ENCODE assay signal across 2 cellular contexts in genomic region chr13:110129539-110130186, GRCh38.
TF ChIP-seq lines count a peak whose summit lies in the region.

No MANE protein-coding gene starts in this region.

TF ChIP-seq in IMR-90, 13 proteins besides CTCF, POLR2A, EP300 and RAD21:
- TF ChIP-seq FOS (IDR thresholded peaks at IDR 0.05; ENCODE audit: low read depth, low read length) (no peak), CEBPB (IDR thresholded peaks at IDR 0.05; ENCODE audit: low read depth, low read length) (no peak), MAFK (IDR thresholded peaks at IDR 0.05; ENCODE audit: low read depth, low read length) (no peak), BHLHE40 (IDR thresholded peaks at IDR 0.05; ENCODE audit: low read depth, low read length) (no peak), SMC3 (IDR thresholded peaks at IDR 0.05; ENCODE audit: low read depth, low read length) (no peak), MAZ (IDR thresholded peaks at IDR 0.05; ENCODE audit: borderline replicate concordance, low read depth, low read length) (no peak), NFE2L2 (IDR thresholded peaks at IDR 0.05; ENCODE audit: low read depth, low read length) (no peak), MXI1 (IDR thresholded peaks at IDR 0.05; ENCODE audit: borderline replicate concordance, low read depth, low read length) (no peak), CHD1 (IDR thresholded peaks at IDR 0.05; ENCODE audit: low read depth, low read length) (no peak), RFX5 (IDR thresholded peaks at IDR 0.05; ENCODE audit: low read depth, low read length) (no peak), RCOR1 (IDR thresholded peaks at IDR 0.05; ENCODE audit: insufficient replicate concordance, low read length) (no peak)
- TF ChIP-seq, protein P1, sequence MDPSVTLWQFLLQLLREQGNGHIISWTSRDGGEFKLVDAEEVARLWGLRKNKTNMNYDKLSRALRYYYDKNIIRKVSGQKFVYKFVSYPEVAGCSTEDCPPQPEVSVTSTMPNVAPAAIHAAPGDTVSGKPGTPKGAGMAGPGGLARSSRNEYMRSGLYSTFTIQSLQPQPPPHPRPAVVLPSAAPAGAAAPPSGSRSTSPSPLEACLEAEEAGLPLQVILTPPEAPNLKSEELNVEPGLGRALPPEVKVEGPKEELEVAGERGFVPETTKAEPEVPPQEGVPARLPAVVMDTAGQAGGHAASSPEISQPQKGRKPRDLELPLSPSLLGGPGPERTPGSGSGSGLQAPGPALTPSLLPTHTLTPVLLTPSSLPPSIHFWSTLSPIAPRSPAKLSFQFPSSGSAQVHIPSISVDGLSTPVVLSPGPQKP (IDR thresholded peaks at IDR 0.05; ENCODE audit: borderline replicate concordance, low read depth, low read length) = no peak
- TF ChIP-seq, protein P2, sequence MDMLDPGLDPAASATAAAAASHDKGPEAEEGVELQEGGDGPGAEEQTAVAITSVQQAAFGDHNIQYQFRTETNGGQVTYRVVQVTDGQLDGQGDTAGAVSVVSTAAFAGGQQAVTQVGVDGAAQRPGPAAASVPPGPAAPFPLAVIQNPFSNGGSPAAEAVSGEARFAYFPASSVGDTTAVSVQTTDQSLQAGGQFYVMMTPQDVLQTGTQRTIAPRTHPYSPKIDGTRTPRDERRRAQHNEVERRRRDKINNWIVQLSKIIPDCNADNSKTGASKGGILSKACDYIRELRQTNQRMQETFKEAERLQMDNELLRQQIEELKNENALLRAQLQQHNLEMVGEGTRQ (IDR thresholded peaks at IDR 0.05; ENCODE audit: low read depth, low read length) = no peak
TF ChIP-seq in IMR-90: peak in this region for 0.

TF ChIP-seq in SK-N-SH, 30 proteins besides CTCF, POLR2A, EP300 and RAD21:
- TF ChIP-seq, protein P3, sequence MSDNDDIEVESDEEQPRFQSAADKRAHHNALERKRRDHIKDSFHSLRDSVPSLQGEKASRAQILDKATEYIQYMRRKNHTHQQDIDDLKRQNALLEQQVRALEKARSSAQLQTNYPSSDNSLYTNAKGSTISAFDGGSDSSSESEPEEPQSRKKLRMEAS (IDR thresholded peaks at IDR 0.05; ENCODE audit: low read depth) = no peak
- TF ChIP-seq EZH2phosphoT487 (IDR thresholded peaks at IDR 0.05; ENCODE audit: borderline replicate concordance, low read depth) = no peak
